ENCODE assay signal across 24 cellular contexts in genomic region chr3:127720985-127721384, GRCh38.
"Had no signal": no experiment of that assay in that cellular context is flagged by ENCODE, and none has a peak within 500 bp of the region (broad histone marks: within the 10 kb centered on the region; RNA-seq: fewer than 3 reads in every experiment).

No MANE protein-coding gene starts in this region.

- H3K27me3 ChIP-seq: heart left ventricle, neural progenitor cell, testis had no signal

- H3K9me3 Mint-ChIP-seq: activated CD4-positive, alpha-beta T cell treated with anti-CD3 and anti-CD28 coated beads, Interleukin-2, amount 10 ng/mL, durations not matched to agents 24 days and 14 days; activated naive CD4-positive, alpha-beta T cell treated with anti-CD3 and anti-CD28 coated beads, Interleukin-2, amount 10 ng/mL, durations not matched to agents 7 days and 5 days; activated naive CD8-positive, alpha-beta T cell treated with anti-CD3 and anti-CD28 coated beads, Interleukin-2, amount 50 U/mL, for 24 hours; activated T-cell treated with anti-CD3 and anti-CD28 coated beads, Interleukin-2, amount 50 U/mL, for 24 hours; activated T-helper 2 cell treated with anti-CD3 and anti-CD28 coated beads, Interferon-gamma antibody, Interleukin-2, Interleukin-4, amounts not matched to agents 10 μg/mL and 5 μg/mL and 100 μg/mL, durations not matched to agents 14 hours and 24 hours and 36 hours; stimulated activated naive CD8-positive, alpha-beta T cell treated with anti-CD3 and anti-CD28 coated beads, Interleukin-15, amount 100 ng/mL, for 72 hours had no signal

- H3K27ac Mint-ChIP-seq: activated CD4-positive, alpha-beta T cell treated with anti-CD3 and anti-CD28 coated beads, Interleukin-2, amount 10 ng/mL, durations not matched to agents 24 days and 14 days; activated CD8-positive, alpha-beta T cell treated with anti-CD3 and anti-CD28 coated beads, Interleukin-2, amount 10 ng/mL, durations not matched to agents 7 days and 5 days; activated naive CD4-positive, alpha-beta T cell treated with anti-CD3 and anti-CD28 coated beads, Interleukin-2, amount 10 ng/mL, durations not matched to agents 7 days and 5 days; activated naive CD8-positive, alpha-beta T cell treated with anti-CD3 and anti-CD28 coated beads, Interleukin-2, amount 50 U/mL, for 24 hours; activated T-cell treated with anti-CD3 and anti-CD28 coated beads, Interleukin-2, amount 50 U/mL, for 24 hours; activated T-helper 2 cell treated with anti-CD3 and anti-CD28 coated beads, Interferon-gamma antibody, Interleukin-2, Interleukin-4, amounts not matched to agents 10 μg/mL and 5 μg/mL and 100 μg/mL, durations not matched to agents 14 hours and 24 hours and 36 hours; naive thymus-derived CD4-positive, alpha-beta T cell; neural progenitor cell; stimulated activated naive CD8-positive, alpha-beta T cell treated with anti-CD3 and anti-CD28 coated beads, Interleukin-15, amount 100 ng/mL, for 72 hours; type B pancreatic cell had no signal

- H3K27me3 Mint-ChIP-seq: activated T-cell treated with anti-CD3 and anti-CD28 coated beads, Interleukin-2, amount 50 U/mL, for 24 hours had no signal

- H3K36me3 ChIP-seq: neural progenitor cell had no signal

- H3K9me3 ChIP-seq: heart left ventricle, psoas muscle, testis had no signal

- DNase-seq: activated CD4-positive, alpha-beta T cell treated with anti-CD3 and anti-CD28 coated beads, Interleukin-2, amount 10 ng/mL, durations not matched to agents 24 days and 14 days; activated CD4-positive, CD25-positive, alpha-beta regulatory T cell; activated CD8-positive, alpha-beta T cell treated with anti-CD3 and anti-CD28 coated beads, Interleukin-2, amount 10 ng/mL, durations not matched to agents 7 days and 5 days; activated naive CD4-positive, alpha-beta T cell treated with anti-CD3 and anti-CD28 coated beads, Interleukin-2, amount 10 ng/mL, durations not matched to agents 7 days and 5 days; activated naive CD8-positive, alpha-beta T cell treated with anti-CD3 and anti-CD28 coated beads, Interleukin-2, amount 50 U/mL, for 24 hours; activated T-cell treated with anti-CD3 and anti-CD28 coated beads, Interleukin-2, amount 50 U/mL, for 24 hours; anterior cingulate cortex; central memory CD4-positive, alpha-beta T cell; mesenchymal stem cell; naive thymus-derived CD4-positive, alpha-beta T cell; psoas muscle; right cardiac atrium; small intestine; stimulated activated CD4-positive, alpha-beta T cell treated with anti-CD3 and anti-CD28 coated beads, Interleukin-4, amount 100 ng/mL, for 1 hour; stimulated activated naive CD8-positive, alpha-beta T cell treated with anti-CD3 and anti-CD28 coated beads, Interleukin-15, amount 100 ng/mL, for 72 hours; T-helper 1 cell; T-helper 9 cell; testis had no signal

- H3K4me3 Mint-ChIP-seq: activated CD4-positive, alpha-beta T cell treated with anti-CD3 and anti-CD28 coated beads, Interleukin-2, amount 10 ng/mL, durations not matched to agents 24 days and 14 days; activated CD8-positive, alpha-beta T cell treated with anti-CD3 and anti-CD28 coated beads, Interleukin-2, amount 10 ng/mL, durations not matched to agents 7 days and 5 days; activated naive CD4-positive, alpha-beta T cell treated with anti-CD3 and anti-CD28 coated beads, Interleukin-2, amount 10 ng/mL, durations not matched to agents 7 days and 5 days; activated naive CD8-positive, alpha-beta T cell treated with anti-CD3 and anti-CD28 coated beads, Interleukin-2, amount 50 U/mL, for 24 hours; activated T-cell treated with anti-CD3 and anti-CD28 coated beads, Interleukin-2, amount 50 U/mL, for 24 hours; brain; naive thymus-derived CD4-positive, alpha-beta T cell; neural progenitor cell; stimulated activated naive CD8-positive, alpha-beta T cell treated with anti-CD3 and anti-CD28 coated beads, Interleukin-15, amount 100 ng/mL, for 72 hours; type B pancreatic cell had no signal

- H3K4me1 Mint-ChIP-seq: activated CD4-positive, alpha-beta T cell treated with anti-CD3 and anti-CD28 coated beads, Interleukin-2, amount 10 ng/mL, durations not matched to agents 24 days and 14 days; activated naive CD4-positive, alpha-beta T cell treated with anti-CD3 and anti-CD28 coated beads, Interleukin-2, amount 10 ng/mL, durations not matched to agents 7 days and 5 days; activated naive CD8-positive, alpha-beta T cell treated with anti-CD3 and anti-CD28 coated beads, Interleukin-2, amount 50 U/mL, for 24 hours; naive thymus-derived CD4-positive, alpha-beta T cell; stimulated activated naive CD8-positive, alpha-beta T cell treated with anti-CD3 and anti-CD28 coated beads, Interleukin-15, amount 100 ng/mL, for 72 hours had no signal

- H3K27ac ChIP-seq: coronary artery, neural progenitor cell, psoas muscle, testis had no signal

- H3K36me3 Mint-ChIP-seq: activated naive CD4-positive, alpha-beta T cell treated with anti-CD3 and anti-CD28 coated beads, Interleukin-2, amount 10 ng/mL, durations not matched to agents 7 days and 5 days; naive thymus-derived CD4-positive, alpha-beta T cell; neural progenitor cell; type B pancreatic cell had no signal

- H3K4me3 ChIP-seq: coronary artery, heart left ventricle, neural progenitor cell, psoas muscle, testis had no signal

- ATAC-seq: activated CD8-positive, alpha-beta T cell treated with anti-CD3 and anti-CD28 coated beads, Interleukin-2, amount 10 ng/mL, durations not matched to agents 7 days and 5 days; activated naive CD8-positive, alpha-beta T cell treated with anti-CD3 and anti-CD28 coated beads, Interleukin-2, amount 50 U/mL, for 24 hours; heart left ventricle; naive thymus-derived CD4-positive, alpha-beta T cell; psoas muscle; right cardiac atrium; stimulated activated naive CD8-positive, alpha-beta T cell treated with anti-CD3 and anti-CD28 coated beads, Interleukin-15, amount 100 ng/mL, for 72 hours had no signal
